In the genomic region with DNA sequence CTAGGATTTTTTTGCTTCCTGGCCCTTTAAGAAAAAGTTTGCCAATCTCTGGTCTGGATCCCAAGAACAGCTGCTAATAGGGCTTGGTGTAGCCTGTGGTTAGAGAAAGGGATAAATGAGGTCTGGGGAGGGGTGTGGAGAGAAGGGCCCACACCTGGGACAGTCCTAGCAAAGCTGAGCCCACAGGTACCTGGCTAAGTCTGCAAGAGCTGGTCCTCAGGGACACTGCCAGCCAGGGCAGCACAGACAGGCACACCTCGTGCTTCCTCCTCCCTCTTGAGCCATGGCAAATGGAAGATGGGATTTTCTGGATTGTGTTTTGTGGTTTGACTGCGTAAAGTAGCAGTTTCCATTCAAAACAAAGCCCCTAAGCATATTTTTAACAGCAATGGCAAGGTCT, we compare ENCODE assay signal across 1 cellular context.
TF ChIP-seq lines count a peak whose summit lies in the region.

No MANE protein-coding gene starts in this region.

TF ChIP-seq in A549, 52 proteins besides CTCF, POLR2A, EP300 and RAD21 (continued from another document):
- TF ChIP-seq USF2 (IDR thresholded peaks at IDR 0.05), result no peak
